ENCODE assay signal across 8 cellular contexts in the genomic region with DNA sequence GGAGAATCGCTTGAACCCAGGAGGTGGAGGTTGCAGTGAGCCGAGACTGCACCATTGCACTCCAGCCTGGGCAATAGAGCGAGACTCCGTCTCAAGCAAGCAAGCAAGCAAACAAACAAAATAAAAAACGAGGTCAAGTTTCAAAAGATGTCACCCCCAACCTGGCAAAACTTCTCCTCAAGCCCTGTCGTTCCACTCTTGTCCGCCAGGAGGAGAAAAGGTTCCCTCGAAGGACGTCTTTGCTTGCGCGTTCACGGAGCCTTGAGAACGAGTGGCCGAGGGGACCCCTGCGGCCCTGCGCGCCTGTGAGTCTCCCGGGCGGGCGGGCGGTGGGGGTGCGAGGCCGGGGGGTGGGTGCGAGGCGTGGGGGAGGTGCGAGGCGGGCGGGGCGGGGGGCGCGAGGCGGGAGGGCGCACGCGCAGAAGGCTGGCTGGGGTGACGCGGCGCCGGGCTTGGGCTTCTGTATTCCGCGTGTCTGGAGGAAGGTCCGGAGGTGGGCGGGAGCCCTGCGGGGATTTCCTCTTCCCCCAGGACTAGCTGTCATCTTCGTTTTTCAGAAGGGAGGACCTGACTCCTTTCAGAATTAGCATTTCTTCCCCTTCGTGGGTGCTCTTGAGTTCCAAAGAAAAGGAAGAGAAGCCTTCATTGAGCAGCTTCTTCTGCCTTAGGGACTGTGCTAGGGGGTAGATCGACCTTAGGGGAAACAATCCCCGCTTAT. TPM values are rescaled to one million over a fixed set of nuclear protein-coding genes. Genes with fewer than 3 reads are reported as not detected.
DNase-seq lines count a peak whose midpoint lies in the region; ATAC-seq, FAIRE-seq and TF ChIP-seq lines count a peak whose summit lies in the region.

No MANE protein-coding gene starts in this region.

- peaks cover 5% of the 10 kb centered on the region for H3K27me3 Mint-ChIP-seq in activated T-cell treated with anti-CD3 and anti-CD28 coated beads, Interleukin-2, amount 50 U/mL, for 72 hours (ENCODE audit: low read depth)
- H3K27me3 Mint-ChIP-seq in naive B cell = peaks cover 9 to 26% (median 16%) of the 10 kb centered on the region in 3 donors

- H3K4me3 ChIP-seq in Panc1 (ENCODE audit: low read depth in 2 of 2, low read length in 2 of 2) = peak overlapping the region; percentile 27 to 54
- H3K4me3 ChIP-seq in fibroblast of mammary gland (ENCODE audit: control insufficient read depth, low read depth, low read length) = peak overlapping the region; percentile 29

- intact Hi-C loops in Panc1 (cut with micrococcal nuclease; ENCODE audit: unreplicated experiment) = no loop called here

- H3K27ac ChIP-seq in 22Rv1 (peak overlapping the region; percentile 44), Panc1 (ENCODE audit: low read length) (peak overlapping the region; percentile 70)

- no peaks in the 10 kb centered on the region for H3K36me3 Mint-ChIP-seq in activated T-cell treated with anti-CD3 and anti-CD28 coated beads, Interleukin-2, amount 50 U/mL, for 72 hours (ENCODE audit: insufficient read depth in 2 of 2)
- no peaks in the 10 kb centered on the region for H3K36me3 Mint-ChIP-seq in naive B cell

- peak overlapping the region; percentile 95 for H3K27ac Mint-ChIP-seq in activated T-cell treated with anti-CD3 and anti-CD28 coated beads, Interleukin-2, amount 50 U/mL, for 72 hours
- peak overlapping the region in 5 of 6 donors; percentile 65 to 95 (median 93) for H3K27ac Mint-ChIP-seq in naive B cell

- H3K36me3 ChIP-seq in Panc1 (ENCODE audit: control insufficient read depth, insufficient read depth, low read length) = no peaks in the 10 kb centered on the region

- H3K27me3 ChIP-seq in Panc1 (ENCODE audit: control insufficient read depth, insufficient read depth, low read length) = no peaks in the 10 kb centered on the region

- FAIRE-seq in GM18507 (lab: Jason Lieb, UNC) = peak; percentile 93

- POLR2A ChIA-PET in Panc1 (lab: Charles Lee) = no interaction called here

- H3K9me3 Mint-ChIP-seq in activated T-cell treated with anti-CD3 and anti-CD28 coated beads, Interleukin-2, amount 50 U/mL, for 72 hours = no peaks in the 10 kb centered on the region
- no peaks in the 10 kb centered on the region for H3K9me3 Mint-ChIP-seq in naive B cell

- ATAC-seq in Panc1 = peak; percentile 88
- ATAC-seq in activated T-cell treated with anti-CD3 and anti-CD28 coated beads, Interleukin-2, amount 50 U/mL, for 72 hours (replicated peaks in 1 of 2) = peak; percentile 89
- peak; percentile 84 to 85 for ATAC-seq in naive B cell (ENCODE audit: low read depth in 2 of 2)

- CTCF ChIA-PET in Panc1 (lab: Charles Lee) = interaction anchor here (1.0 kb wide), 1 partner anchor 129 kb away, joined by 3 read pairs; no protein-coding TSS in a partner anchor

- DNase-seq in GM18507 (ENCODE audit: extremely low spot score, insufficient read length, low read depth) (peak; percentile 70), HUDEP-2 (lab: John Stamatoyannopoulos, UW; ENCODE audit: unreplicated experiment in 76 of 76) (peak in 66 of 76 experiments; percentile 9 to 77 (median 54)), Panc1 (ENCODE audit: low read depth, low spot score) (peak; percentile 43), fibroblast of mammary gland (ENCODE audit: low read depth) (peak; percentile 75), naive B cell (peak; percentile 79)
- DNase-seq in activated T-cell treated with anti-CD3 and anti-CD28 coated beads, Interleukin-2, amount 50 U/mL, for 72 hours = peak; percentile 85 to 86
- peak; percentile 63 for DNase-seq in stimulated activated CD8-positive, alpha-beta memory T cell treated with anti-CD3 and anti-CD28 coated beads, Interleukin-7, amount 100 ng/mL, for 24 hours (ENCODE audit: low read depth)

- TF ChIP-seq CTCF in 22Rv1 (IDR thresholded peaks at IDR 0.05) (peak; percentile 75), Panc1 (IDR thresholded peaks at IDR 0.05) (peak; percentile 83), fibroblast of mammary gland (conservative IDR thresholded peaks at IDR 0.05; ENCODE audit: control insufficient read depth, insufficient read depth, low read depth, low read length) (peak; percentile 79)

- no TSS peak for BruUV-seq in Panc1 (replicated peaks; lab: Mats Ljungman, UMichigan)

- H3K4me1 ChIP-seq in Panc1 (ENCODE audit: control insufficient read depth, insufficient read depth, low read length) = no peaks in the 10 kb centered on the region

- peaks cover 19% of the 10 kb centered on the region for H3K4me1 Mint-ChIP-seq in activated T-cell treated with anti-CD3 and anti-CD28 coated beads, Interleukin-2, amount 50 U/mL, for 72 hours (ENCODE audit: low read depth)
- peaks cover 18 to 26% (median 23%) of the 10 kb centered on the region in 3 donors for H3K4me1 Mint-ChIP-seq in naive B cell

- peak overlapping the region; percentile 84 to 92 for H3K4me3 Mint-ChIP-seq in activated T-cell treated with anti-CD3 and anti-CD28 coated beads, Interleukin-2, amount 50 U/mL, for 72 hours
- H3K4me3 Mint-ChIP-seq in naive B cell = peak overlapping the region; percentile 80 to 93 (median 88)

- in situ Hi-C loops in Panc1 (cut with HindIII; ENCODE audit: low pct_unique_long_range_greater_than_20kb, low sequenced_read_pairs) = no loop called here

- no peaks in the 10 kb centered on the region for H3K9me3 ChIP-seq in Panc1 (ENCODE audit: control insufficient read depth, insufficient read depth, low read depth, low read length)

RNA-seq across cellular contexts. Expression of gene SLC52A1, which starts 3.7 kb away (rescaled TPM):
- total RNA-seq in Panc1 (2021; ENCODE audit: unreplicated experiment) = 0.54 TPM
- 1.2 TPM for polyA plus RNA-seq in Panc1 (2012; ENCODE audit: insufficient read length)
- total RNA-seq in activated T-cell treated with anti-CD3 and anti-CD28 coated beads, Interleukin-2, amount 50 U/mL, for 72 hours = under 1 TPM; 0.23 to 0.46 TPM
- not detected for polyA plus RNA-seq in naive B cell (ENCODE audit: low read depth in 6 of 6)

RNA-seq across cellular contexts. Expression of gene KIF1C, which starts 33.8 kb away (rescaled TPM):
- 117 TPM for total RNA-seq in Panc1 (2021; ENCODE audit: unreplicated experiment)
- 92.1 TPM for polyA plus RNA-seq in Panc1 (2012; ENCODE audit: insufficient read length)
- 10 to 100 TPM; 38.3 to 41.3 TPM for total RNA-seq in activated T-cell treated with anti-CD3 and anti-CD28 coated beads, Interleukin-2, amount 50 U/mL, for 72 hours
- 1 to 10 TPM in 3 of 6 donors, under 1 TPM in 2, not detected in 1; 0.16 to 3.6 (median 2.0) TPM for polyA plus RNA-seq in naive B cell (ENCODE audit: low read depth in 6 of 6)

RNA-seq across cellular contexts. Expression of gene INCA1, which starts 34.2 kb away (rescaled TPM):
- total RNA-seq in Panc1 (2021; ENCODE audit: unreplicated experiment) = 1.7 TPM
- 4.4 TPM for polyA plus RNA-seq in Panc1 (2012; ENCODE audit: insufficient read length)
- under 1 TPM in 1 of 2 donors, not detected in 1; 0.60 TPM for total RNA-seq in activated T-cell treated with anti-CD3 and anti-CD28 coated beads, Interleukin-2, amount 50 U/mL, for 72 hours
- polyA plus RNA-seq in naive B cell (ENCODE audit: low read depth in 6 of 6) = under 1 TPM in 3 of 6 donors, not detected in 3; 0.40 to 0.98 (median 0.41) TPM

RNA-seq across cellular contexts. Expression of gene CAMTA2, which starts 44.0 kb away (rescaled TPM):
- total RNA-seq in Panc1 (2021; ENCODE audit: unreplicated experiment) = 22.7 TPM
- polyA plus RNA-seq in Panc1 (2012; ENCODE audit: insufficient read length) = 32.8 TPM
- 100 to 1,000 TPM; 206 to 207 TPM for total RNA-seq in activated T-cell treated with anti-CD3 and anti-CD28 coated beads, Interleukin-2, amount 50 U/mL, for 72 hours
- 10 to 100 TPM in 1 of 6 donors, 1 to 10 TPM in 5; 3.3 to 16.7 (median 5.2) TPM for polyA plus RNA-seq in naive B cell (ENCODE audit: low read depth in 6 of 6)

RNA-seq across cellular contexts. Expression of gene ZFP3, which starts 46.7 kb away (rescaled TPM):
- not detected for total RNA-seq in Panc1 (2021; ENCODE audit: unreplicated experiment)
- polyA plus RNA-seq in Panc1 (2012; ENCODE audit: insufficient read length) = not detected
- 1 to 10 TPM; 3.1 to 3.6 TPM for total RNA-seq in activated T-cell treated with anti-CD3 and anti-CD28 coated beads, Interleukin-2, amount 50 U/mL, for 72 hours
- polyA plus RNA-seq in naive B cell (ENCODE audit: low read depth in 6 of 6) = 1 to 10 TPM; 1.7 to 4.1 (median 3.6) TPM

Comparison
In these comparisons a context has a peak if more than half of its experiments do, and no peak if none do; other contexts are left out.
1. Peak in every context shown above with its lines: DNase-seq, ATAC-seq, H3K4me3 ChIP-seq and H3K27ac ChIP-seq.